Comparison of ENCODE assay signal across 28 cellular contexts in genomic region chr6:40350193-40350941, GRCh38.
DNase-seq lines count a peak whose midpoint lies in the region; ATAC-seq and TF ChIP-seq lines count a peak whose summit lies in the region.
"Had no signal": no experiment of that assay in that cellular context is flagged by ENCODE, and none has a peak within 500 bp of the region (broad histone marks: within the 10 kb centered on the region; RNA-seq: fewer than 3 reads in every experiment).

No MANE protein-coding gene starts in this region.

- no peak overlapping the region for H3K9ac ChIP-seq in mesenchymal stem cell (ENCODE audit: low read length)
- H3K9ac ChIP-seq in smooth muscle cell (ENCODE audit: low read depth) = no peak overlapping the region

- H2BK120ac ChIP-seq in mesenchymal stem cell (ENCODE audit: low read depth, low read length) = no peak overlapping the region

- H3K27me3 ChIP-seq in mesenchymal stem cell (ENCODE audit: control insufficient read depth in 1 of 2, insufficient read depth in 1 of 2, low read length in 2 of 2) (peaks cover 0 to 11% of the 10 kb centered on the region in 2 experiments), smooth muscle cell (ENCODE audit: low read depth) (no peaks in the 10 kb centered on the region)
- H3K27me3 ChIP-seq: ascending aorta, hepatocyte, spleen had no signal

- H3K4me1 Mint-ChIP-seq in activated T-helper 2 cell treated with anti-CD3 and anti-CD28 coated beads, Interferon-gamma antibody, Interleukin-2, Interleukin-4, amounts not matched to agents 10 μg/mL and 5 μg/mL and 100 μg/mL, durations not matched to agents 14 hours and 24 hours and 36 hours (ENCODE audit: low read depth) = peaks cover 3% of the 10 kb centered on the region
- H3K4me1 Mint-ChIP-seq: central memory CD8-positive, alpha-beta T cell had no signal

- no peaks in the 10 kb centered on the region for H4K20me1 ChIP-seq in smooth muscle cell (ENCODE audit: low read depth)

- no peaks in the 10 kb centered on the region for H3K9me3 Mint-ChIP-seq in activated T-helper 2 cell treated with anti-CD3 and anti-CD28 coated beads, Interferon-gamma antibody, Interleukin-2, Interleukin-4, amounts not matched to agents 10 μg/mL and 5 μg/mL and 100 μg/mL, durations not matched to agents 14 hours and 24 hours and 36 hours
- H3K9me3 Mint-ChIP-seq: central memory CD8-positive, alpha-beta T cell; type B pancreatic cell had no signal

- H3K4me2 ChIP-seq in mesenchymal stem cell (ENCODE audit: low read length, poor library complexity, severe bottlenecking) = no peak overlapping the region
- H3K4me2 ChIP-seq in smooth muscle cell = no peak overlapping the region
- H3K4me2 ChIP-seq: hepatocyte had no signal

- H3K27ac ChIP-seq in HEK293 (ENCODE audit: extremely low read depth, low read depth, low read length) (no peak overlapping the region), mesenchymal stem cell (ENCODE audit: low read length, poor library complexity, severe bottlenecking) (no peak overlapping the region), smooth muscle cell (ENCODE audit: low read depth) (peak overlapping the region; percentile 55)
- H3K27ac ChIP-seq: ascending aorta, gastroesophageal sphincter, hepatocyte, HL-60, spleen had no signal

- H3K36me3 Mint-ChIP-seq in activated T-helper 2 cell treated with anti-CD3 and anti-CD28 coated beads, Interferon-gamma antibody, Interleukin-2, Interleukin-4, amounts not matched to agents 10 μg/mL and 5 μg/mL and 100 μg/mL, durations not matched to agents 14 hours and 24 hours and 36 hours (ENCODE audit: low read depth) = no peaks in the 10 kb centered on the region
- H3K36me3 Mint-ChIP-seq: activated naive CD8-positive, alpha-beta T cell; type B pancreatic cell had no signal

- no peaks in the 10 kb centered on the region for H3K79me2 ChIP-seq in smooth muscle cell (ENCODE audit: low read depth)
- H3K79me2 ChIP-seq: hepatocyte had no signal

- H3K23ac ChIP-seq in mesenchymal stem cell (ENCODE audit: low read length in 2 of 2) = peak overlapping the region in 1 of 2 experiments; percentile 57

- H3K36me3 ChIP-seq in HEK293 (ENCODE audit: control insufficient read depth in 2 of 2, insufficient read depth in 1 of 2, low read length in 2 of 2) (no peaks in the 10 kb centered on the region), mesenchymal stem cell (ENCODE audit: control insufficient read depth in 1 of 2, insufficient read depth in 2 of 2, low read depth in 1 of 2, low read length in 2 of 2) (no peaks in the 10 kb centered on the region), smooth muscle cell (ENCODE audit: low read depth) (no peaks in the 10 kb centered on the region)
- H3K36me3 ChIP-seq: ascending aorta, gastroesophageal sphincter, spleen had no signal

- H3K14ac ChIP-seq in mesenchymal stem cell (ENCODE audit: low read length in 2 of 2) = peak overlapping the region in 1 of 2 experiments; percentile 68

- H4K91ac ChIP-seq in mesenchymal stem cell (ENCODE audit: low read length) = peak overlapping the region; percentile 1

- H3K27ac Mint-ChIP-seq in activated T-helper 2 cell treated with anti-CD3 and anti-CD28 coated beads, Interferon-gamma antibody, Interleukin-2, Interleukin-4, amounts not matched to agents 10 μg/mL and 5 μg/mL and 100 μg/mL, durations not matched to agents 14 hours and 24 hours and 36 hours = no peak overlapping the region
- H3K27ac Mint-ChIP-seq: activated naive CD8-positive, alpha-beta T cell; HFFc6; type B pancreatic cell had no signal

- POLR2A ChIA-PET in HEK293 (lab: Yijun Ruan, JAX) = no interaction called here

- no peak overlapping the region for H4K8ac ChIP-seq in mesenchymal stem cell (ENCODE audit: low read length)

- H2AK5ac ChIP-seq in mesenchymal stem cell (ENCODE audit: low read length, severe bottlenecking) = no peak overlapping the region

- no peak overlapping the region for H2BK5ac ChIP-seq in mesenchymal stem cell (ENCODE audit: low read depth, low read length, poor library complexity, severe bottlenecking)

- DNase-seq in activated T-helper 2 cell treated with anti-CD3 and anti-CD28 coated beads, Interferon-gamma antibody, Interleukin-2, Interleukin-4, amounts not matched to agents 10 μg/mL and 5 μg/mL and 100 μg/mL, durations not matched to agents 14 hours and 24 hours and 36 hours (ENCODE audit: low spot score) = peak; percentile 5
- DNase-seq in mesenchymal stem cell = no peak
- DNase-seq in smooth muscle cell (lab: John Stamatoyannopoulos, UW; ENCODE audit: unreplicated experiment) = no peak
- DNase-seq in stimulated activated CD4-positive, alpha-beta T cell treated with anti-CD3 and anti-CD28 coated beads, Interleukin-12 subunit alpha, Interleukin-12 subunit beta, amount 100 ng/mL, for 4 hours = no peak
- no peak for DNase-seq in amniotic stem cell (lab: John Stamatoyannopoulos, UW)
- DNase-seq: activated CD4-positive, alpha-beta T cell treated with anti-CD3 and anti-CD28 coated beads, Interleukin-2, amount 50 U/mL, for 4 hours; Calu3; dermis blood vessel endothelial cell; HFFc6; mammary epithelial cell; NCI-H1048; NCI-H187; NCI-H526 treated with DMSO at 0.1 percent for 48 hours; nucleus accumbens; SHP77; spleen; stimulated activated CD4-positive, alpha-beta T cell treated with anti-CD3 and anti-CD28 coated beads, Interleukin-2, amount 100 ng/mL, for 48 hours; T-helper 9 cell had no signal

- H3K4ac ChIP-seq in mesenchymal stem cell (ENCODE audit: low read depth in 1 of 2, low read length in 2 of 2) = no peak overlapping the region

- H3K27me3 Mint-ChIP-seq in activated T-helper 2 cell treated with anti-CD3 and anti-CD28 coated beads, Interferon-gamma antibody, Interleukin-2, Interleukin-4, amounts not matched to agents 10 μg/mL and 5 μg/mL and 100 μg/mL, durations not matched to agents 14 hours and 24 hours and 36 hours (ENCODE audit: low read depth) = peaks cover 1% of the 10 kb centered on the region
- H3K27me3 Mint-ChIP-seq: activated naive CD8-positive, alpha-beta T cell; central memory CD8-positive, alpha-beta T cell; type B pancreatic cell had no signal

- TF ChIP-seq CTCF in HEK293 (tag by site-specific recombination; IDR thresholded peaks at IDR 0.05) (no peak), smooth muscle cell (IDR thresholded peaks at IDR 0.05; ENCODE audit: borderline replicate concordance, insufficient read depth, poor library complexity, severe bottlenecking) (no peak)

- H3K18ac ChIP-seq in mesenchymal stem cell (ENCODE audit: low read depth in 1 of 2, low read length in 2 of 2) = peak overlapping the region in 1 of 2 experiments; percentile 54

- CTCF ChIA-PET in HEK293 (lab: Yijun Ruan, JAX) = no interaction called here

- no peak overlapping the region for H2BK15ac ChIP-seq in mesenchymal stem cell (ENCODE audit: low read depth, poor library complexity, severe bottlenecking)

- no peak overlapping the region for H3K4me3 Mint-ChIP-seq in activated T-helper 2 cell treated with anti-CD3 and anti-CD28 coated beads, Interferon-gamma antibody, Interleukin-2, Interleukin-4, amounts not matched to agents 10 μg/mL and 5 μg/mL and 100 μg/mL, durations not matched to agents 14 hours and 24 hours and 36 hours (ENCODE audit: low read depth)
- H3K4me3 Mint-ChIP-seq: activated naive CD8-positive, alpha-beta T cell; central memory CD8-positive, alpha-beta T cell; HFFc6; type B pancreatic cell had no signal

- peak overlapping the region in 1 of 2 experiments; percentile 64 for H2BK12ac ChIP-seq in mesenchymal stem cell (ENCODE audit: low read length in 2 of 2)

- H3K4me1 ChIP-seq in HEK293 (ENCODE audit: control insufficient read depth, insufficient read depth, low read length) (no peaks in the 10 kb centered on the region), mesenchymal stem cell (ENCODE audit: control insufficient read depth, insufficient read depth, low read depth, low read length) (no peaks in the 10 kb centered on the region), smooth muscle cell (ENCODE audit: low read depth) (peaks cover 18% of the 10 kb centered on the region)
- H3K4me1 ChIP-seq: ascending aorta, gastroesophageal sphincter had no signal

- intact Hi-C loops in activated T-helper 2 cell treated with anti-CD3 and anti-CD28 coated beads, Interferon-gamma antibody, Interleukin-2, Interleukin-4, amounts not matched to agents 10 μg/mL and 5 μg/mL and 100 μg/mL, durations not matched to agents 14 hours and 24 hours and 36 hours (cut with micrococcal nuclease) = no loop called here

- no peaks in the 10 kb centered on the region for H3K9me3 ChIP-seq in HEK293 (ENCODE audit: control insufficient read depth, insufficient read depth, low read depth, low read length)
- no peaks in the 10 kb centered on the region for H3K9me3 ChIP-seq in mesenchymal stem cell (ENCODE audit: control insufficient read depth, low read length)
- H3K9me3 ChIP-seq in smooth muscle cell (replicated peaks; ENCODE audit: low read depth) = no peaks in the 10 kb centered on the region
- H3K9me3 ChIP-seq: ascending aorta, gastroesophageal sphincter, spleen had no signal

- H3K4me3 ChIP-seq in HEK293 (ENCODE audit: low read depth, low read length) (no peak overlapping the region), mesenchymal stem cell (ENCODE audit: insufficient read depth in 1 of 2, low read depth in 1 of 2, low read length in 2 of 2) (no peak overlapping the region), smooth muscle cell (no peak overlapping the region)
- H3K4me3 ChIP-seq: ascending aorta, gastroesophageal sphincter, hepatocyte, spleen had no signal

- no peak for ATAC-seq in HG02759 (IDR thresholded peaks at IDR 0.05; ENCODE audit: unreplicated experiment)
- ATAC-seq: gastroesophageal sphincter, Panc1 had no signal

- H3F3A ChIP-seq in smooth muscle cell (ENCODE audit: low read depth) = no peaks in the 10 kb centered on the region

- 92% methylated on average over 4 of the region's 4 CpGs for WGBS in mesenchymal stem cell
- WGBS in smooth muscle cell (ENCODE audit: low lambda C conversion rate) = 93% methylated on average over 4 of the region's 4 CpGs

- H3K79me1 ChIP-seq in mesenchymal stem cell (replicated peaks; ENCODE audit: low read length, poor library complexity, severe bottlenecking) = no peaks in the 10 kb centered on the region

- H2AFZ ChIP-seq in mesenchymal stem cell (ENCODE audit: low read depth, low read length) = no peak overlapping the region
- no peak overlapping the region for H2AFZ ChIP-seq in smooth muscle cell (ENCODE audit: low read depth)
- H2AFZ ChIP-seq: hepatocyte had no signal

TF ChIP-seq in HEK293, 187 proteins besides CTCF, POLR2A, EP300 and RAD21 (continues in another document):
- TF ChIP-seq YY2 (tag by site-specific recombination; IDR thresholded peaks at IDR 0.05) = 0 out of 2 replicates have a peak, but pooled peaks have one; percentile 23
- TF ChIP-seq ZNF571 (tag by site-specific recombination; IDR thresholded peaks at IDR 0.05) = 0 out of 2 replicates have a peak, but pooled peaks have one; percentile 39
- no peak for TF ChIP-seq ZNF776 (tag by site-specific recombination; IDR thresholded peaks at IDR 0.05; ENCODE audit: borderline replicate concordance)
- no peak for TF ChIP-seq ZNF701 (tag by site-specific recombination; IDR thresholded peaks at IDR 0.05)
- no peak for TF ChIP-seq MEIS1 (CRISPR knock-in tag; IDR thresholded peaks at IDR 0.05; ENCODE audit: borderline replicate concordance)
